Comparison of ENCODE assay signal across 14 cellular contexts in genomic region chr3:127666684-127667083, GRCh38. TPM values are rescaled to one million over a fixed set of nuclear protein-coding genes. Genes with fewer than 3 reads are reported as not detected.
DNase-seq lines count a peak whose midpoint lies in the region; ATAC-seq and TF ChIP-seq lines count a peak whose summit lies in the region.
"Had no signal": no experiment of that assay in that cellular context is flagged by ENCODE, and none has a peak within 500 bp of the region (broad histone marks: within the 10 kb centered on the region; RNA-seq: fewer than 3 reads in every experiment).

No MANE protein-coding gene starts in this region.

- H3K27me3 Mint-ChIP-seq in brain, result peaks cover 7% of the 10 kb centered on the region
- H3K27me3 Mint-ChIP-seq: CD8-positive, alpha-beta memory T cell had no signal

- intact Hi-C loops in posterior vena cava (cut with DNase I) (no loop called here), mucosa of descending colon (cut with DNase I, micrococcal nuclease) (no loop called here)

- peak; percentile 54 for DNase-seq in G401 (ENCODE audit: low spot score)
- DNase-seq in mesenteric fat pad (ENCODE audit: low spot score), result peak; percentile 43
- peak; percentile 49 for DNase-seq in posterior vena cava (ENCODE audit: low spot score)
- DNase-seq in kidney tubule cell (ENCODE audit: low spot score), result no peak
- no peak for DNase-seq in effector memory CD4-positive, alpha-beta T cell
- DNase-seq in mucosa of descending colon, result no peak
- DNase-seq: CD8-positive, alpha-beta memory T cell; DMS53; GM23248 had no signal

- TF ChIP-seq CTCF in brain (conservative IDR thresholded peaks at IDR 0.05) (no peak), mucosa of descending colon (IDR thresholded peaks at IDR 0.05) (no peak)

- peaks cover 0 to 3% (median 0%) of the 10 kb centered on the region in 5 experiments for H3K9me3 Mint-ChIP-seq in brain
- H3K9me3 Mint-ChIP-seq: CD8-positive, alpha-beta memory T cell had no signal

- peaks cover 18% of the 10 kb centered on the region for H3K4me1 Mint-ChIP-seq in brain

- H3K36me3 Mint-ChIP-seq in brain, result peaks cover 61% of the 10 kb centered on the region
- H3K36me3 Mint-ChIP-seq: CD8-positive, alpha-beta memory T cell had no signal

- no peak overlapping the region for H3K27ac ChIP-seq in effector memory CD4-positive, alpha-beta T cell (ENCODE audit: insufficient read depth, low read length, poor library complexity, severe bottlenecking)
- H3K27ac ChIP-seq: A549, BLaER1, GM23248 had no signal

- ATAC-seq in mucosa of descending colon, result no peak
- ATAC-seq: A549, HCT116, HepG2 had no signal

- peak overlapping the region in 2 of 5 experiments; percentile 29 to 33 for H3K4me3 Mint-ChIP-seq in brain
- H3K4me3 Mint-ChIP-seq: CD8-positive, alpha-beta memory T cell had no signal

- H3K27me3 ChIP-seq in effector memory CD4-positive, alpha-beta T cell (replicated peaks; ENCODE audit: control insufficient read depth, insufficient read depth, low read length, poor library complexity, severe bottlenecking), result no peaks in the 10 kb centered on the region
- H3K27me3 ChIP-seq: BLaER1 had no signal

- no peak overlapping the region for H3K4me3 ChIP-seq in effector memory CD4-positive, alpha-beta T cell (ENCODE audit: insufficient read depth, low read depth, low read length, poor library complexity, severe bottlenecking)
- H3K4me3 ChIP-seq in mucosa of descending colon, result no peak overlapping the region
- H3K4me3 ChIP-seq: A549, BLaER1, GM23248 had no signal

- peak overlapping the region in 4 of 5 experiments; percentile 72 to 99 (median 96) for H3K27ac Mint-ChIP-seq in brain
- H3K27ac Mint-ChIP-seq: CD8-positive, alpha-beta memory T cell had no signal

- H3K36me3 ChIP-seq in effector memory CD4-positive, alpha-beta T cell (ENCODE audit: control insufficient read depth, insufficient read depth, low read length), result no peaks in the 10 kb centered on the region
- no peaks in the 10 kb centered on the region for H3K36me3 ChIP-seq in mucosa of descending colon (ENCODE audit: low read depth)

- in situ Hi-C loops in G401 (cut with HindIII; ENCODE audit: low sequenced_read_pairs), result no loop called here

- no peaks in the 10 kb centered on the region for H3K9me3 ChIP-seq in effector memory CD4-positive, alpha-beta T cell (ENCODE audit: control insufficient read depth, low read length)
- H3K9me3 ChIP-seq in mucosa of descending colon, result no peaks in the 10 kb centered on the region
- H3K9me3 ChIP-seq: A549, BLaER1 had no signal

- peaks cover 5% of the 10 kb centered on the region for H3K4me1 ChIP-seq in effector memory CD4-positive, alpha-beta T cell (ENCODE audit: control insufficient read depth, insufficient read depth, low read length, poor library complexity, severe bottlenecking)
- no peaks in the 10 kb centered on the region for H3K4me1 ChIP-seq in mucosa of descending colon (ENCODE audit: low read depth)

RNA-seq across cellular contexts. Expression of gene ABTB1, which starts 6.1 kb away (rescaled TPM):
- total RNA-seq in G401 (2014; rRNA removed; shearing (Covaris generic)), result 4.0 and 4.8 TPM in 2 replicates
- 43.7 TPM for polyA plus RNA-seq in brain (ENCODE audit: insufficient read depth, low read depth, low replicate concordance)
- total RNA-seq in mesenteric fat pad, result 34.8 TPM
- total RNA-seq in posterior vena cava, result 10 to 100 TPM; 27.7 to 28.9 TPM
- 10 to 100 TPM; 19.9 to 48.7 (median 33.7) TPM for total RNA-seq in mucosa of descending colon

RNA-seq across cellular contexts. Expression of gene PODXL2, which starts 37.7 kb away (rescaled TPM):
- total RNA-seq in G401 (2014; rRNA removed; shearing (Covaris generic)), result 46.6 and 66.7 TPM in 2 replicates
- polyA plus RNA-seq in brain (ENCODE audit: insufficient read depth, low read depth, low replicate concordance), result 133 TPM
- 2.5 TPM for total RNA-seq in mesenteric fat pad
- total RNA-seq in posterior vena cava, result 1 to 10 TPM; 2.0 to 2.5 TPM
- 10 to 100 TPM in 2 of 3 donors, 1 to 10 TPM in 1; 5.4 to 18.5 (median 16.2) TPM for total RNA-seq in mucosa of descending colon

Comparison
In these comparisons a context has a peak if more than half of its experiments do, and no peak if none do; other contexts are left out.
1. DNase-seq: peak in G401 (single experiment), mesenteric fat pad (single experiment) and posterior vena cava (single experiment); none in kidney tubule cell (single experiment), effector memory CD4-positive, alpha-beta T cell (0 of 3) and mucosa of descending colon (0 of 3).